ENCODE assay signal across 8 cellular contexts in the genomic region with DNA sequence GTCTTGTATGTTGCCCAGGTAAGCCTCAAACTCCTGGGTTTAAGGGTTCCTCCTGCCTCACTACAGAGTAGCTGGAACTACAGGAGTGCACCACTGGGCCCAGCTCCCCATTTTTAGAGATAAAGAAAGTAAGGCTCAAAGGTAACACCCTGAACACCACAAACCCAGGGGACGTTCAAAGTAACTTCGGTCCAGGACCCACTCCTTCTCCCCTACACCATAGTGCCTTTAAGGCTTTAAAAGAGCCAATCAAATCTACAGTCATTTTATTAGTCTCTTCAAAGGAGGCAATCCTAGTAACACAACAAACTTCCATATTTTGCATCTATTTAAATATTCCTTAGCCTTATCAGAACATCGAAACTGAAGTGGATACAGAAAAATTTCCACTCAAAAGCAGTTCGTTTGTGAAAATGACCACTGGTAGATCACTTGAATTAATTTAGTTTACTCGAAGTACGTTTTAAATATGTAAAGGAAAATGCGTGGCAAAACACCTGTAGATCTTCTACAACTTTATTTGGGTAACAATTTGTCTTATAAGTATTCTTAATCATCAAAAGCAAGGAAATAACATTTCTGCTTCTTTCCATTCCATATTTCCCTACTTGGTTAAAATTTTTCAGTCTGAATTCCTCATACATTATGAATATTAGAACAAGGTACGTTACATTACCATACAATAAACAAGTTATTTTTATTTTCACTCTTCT. TPM values are rescaled to one million over a fixed set of nuclear protein-coding genes. Genes with fewer than 3 reads are reported as not detected.
DNase-seq lines count a peak whose midpoint lies in the region; ATAC-seq, FAIRE-seq and TF ChIP-seq lines count a peak whose summit lies in the region.

No MANE protein-coding gene starts in this region.

- no peaks in the 10 kb centered on the region for H3K9me3 Mint-ChIP-seq in effector memory CD8-positive, alpha-beta T cell
- no peaks in the 10 kb centered on the region for H3K9me3 Mint-ChIP-seq in neural crest cell

- peak overlapping the region; percentile 94 to 99 for H3K27ac Mint-ChIP-seq in effector memory CD8-positive, alpha-beta T cell
- H3K27ac Mint-ChIP-seq in neural crest cell (ENCODE audit: unreplicated experiment) = peak overlapping the region; percentile 99

- H3K4me1 Mint-ChIP-seq in effector memory CD8-positive, alpha-beta T cell (ENCODE audit: low read depth in 2 of 2) = peaks cover 44 to 53% of the 10 kb centered on the region in 2 donors
- peaks cover 56% of the 10 kb centered on the region for H3K4me1 Mint-ChIP-seq in neural crest cell

- no peaks in the 10 kb centered on the region for H3K27me3 Mint-ChIP-seq in effector memory CD8-positive, alpha-beta T cell
- H3K27me3 Mint-ChIP-seq in neural crest cell (ENCODE audit: low read depth) = peaks cover 2% of the 10 kb centered on the region

- peaks cover 31% of the 10 kb centered on the region for H3K36me3 Mint-ChIP-seq in effector memory CD8-positive, alpha-beta T cell (ENCODE audit: insufficient read depth)
- peaks cover 2% of the 10 kb centered on the region for H3K36me3 Mint-ChIP-seq in neural crest cell (ENCODE audit: low read depth)

- ATAC-seq in effector memory CD8-positive, alpha-beta T cell (replicated peaks) = no peak

- TF ChIP-seq CTCF in neural crest cell (conservative IDR thresholded peaks at IDR 0.05) = no peak

- peak in 2 of 3 experiments; percentile 12 to 45 for DNase-seq in NCI-H1417 (lab: John Stamatoyannopoulos, UW)
- no peak for DNase-seq in NCI-H1417 treated with DMSO at 0.1 percent for 48 hours (lab: John Stamatoyannopoulos, UW)
- DNase-seq in RKO (ENCODE audit: low spot score) = peak; percentile 39
- no peak for DNase-seq in effector memory CD8-positive, alpha-beta T cell
- DNase-seq in neural crest cell (ENCODE audit: low read depth, low spot score) = no peak
- no peak for DNase-seq in NCI-H748 treated with DMSO at 0.1 percent for 48 hours (lab: John Stamatoyannopoulos, UW)
- no peak for DNase-seq in SHP77 (lab: John Stamatoyannopoulos, UW)
- no peak for DNase-seq in H54 (ENCODE audit: insufficient read length, low spot score)

- H3K4me3 Mint-ChIP-seq in effector memory CD8-positive, alpha-beta T cell = peak overlapping the region; percentile 85 to 90
- peak overlapping the region; percentile 96 for H3K4me3 Mint-ChIP-seq in neural crest cell

- no peak for TF ChIP-seq POLR2A in H54 (IDR thresholded peaks at IDR 0.05; ENCODE audit: low read depth, low read length)

- FAIRE-seq in H54 (lab: Jason Lieb, UNC) = no peak

RNA-seq across cellular contexts. Expression of a gene that starts 1.8 kb away (rescaled TPM):
- total RNA-seq in neural crest cell = 44.2 and 47.0 TPM in 2 replicates

Comparison
In these comparisons a context has a peak if more than half of its experiments do, and no peak if none do; other contexts are left out.
1. DNase-seq: peak in NCI-H1417 (2 of 3) and RKO (single experiment); none in NCI-H1417 treated with DMSO at 0.1 percent for 48 hours (single experiment), effector memory CD8-positive, alpha-beta T cell (0 of 3), neural crest cell (single experiment), NCI-H748 treated with DMSO at 0.1 percent for 48 hours (single experiment), SHP77 (0 of 2) and H54 (single experiment).